8 cellular contexts compared by ENCODE assay signal in the genomic region with DNA sequence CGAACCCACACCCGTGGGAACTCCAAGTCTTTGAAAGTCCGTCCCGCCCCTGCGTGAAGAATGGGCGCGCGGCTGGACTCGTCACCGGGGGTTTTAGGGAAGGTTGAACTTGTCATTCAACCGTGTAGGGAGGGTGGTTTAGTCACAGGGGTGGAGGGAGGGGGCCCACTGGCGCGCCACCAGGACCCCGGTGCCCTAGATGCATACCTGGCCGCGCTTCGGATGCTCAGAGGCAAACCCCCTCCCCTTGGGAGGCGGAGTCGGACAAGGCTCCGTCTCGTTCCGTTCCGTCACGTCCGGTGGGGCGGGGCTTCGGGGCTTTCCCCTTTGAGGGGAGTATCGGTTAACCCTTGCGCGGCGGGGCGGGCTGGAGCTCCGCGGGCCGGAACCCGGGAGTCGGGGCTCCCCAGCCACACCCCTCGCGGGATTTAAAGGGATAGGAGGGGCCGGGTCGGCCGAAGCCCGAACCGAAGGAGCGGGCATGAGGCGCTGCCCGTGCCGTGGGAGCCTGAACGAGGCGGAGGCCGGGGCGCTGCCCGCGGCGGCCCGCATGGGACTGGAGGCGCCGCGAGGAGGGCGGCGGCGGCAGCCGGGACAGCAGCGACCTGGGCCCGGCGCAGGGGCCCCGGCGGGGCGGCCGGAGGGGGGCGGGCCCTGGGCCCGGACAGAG. TPM values are rescaled to one million over a fixed set of nuclear protein-coding genes. Genes with fewer than 3 reads are reported as not detected.
A peak's percentile ranks its signal among the peaks of the same experiment; 100 is the strongest.
DNase-seq lines count a peak whose midpoint lies in the region; ATAC-seq, FAIRE-seq and TF ChIP-seq lines count a peak whose summit lies in the region.

A gene (minus strand): TSS at position 232 of the 670 bp plus-strand sequence. CDS start 2,254 bp downstream, outside the sequence.
A gene (plus strand): TSS at position 458 of the 670 bp plus-strand sequence. CDS start 24 bp downstream, at position 482.

- H3K4me3 ChIP-seq in kidney (ENCODE audit: low read length in 2 of 2) = peak within 1 kb of the TSS; percentile 83 to 99

- peak within 1 kb of the TSS; percentile 96 to 98 for H3K27ac ChIP-seq in kidney (ENCODE audit: low read depth in 2 of 2, low read length in 2 of 2)

- peak; percentile 98 for DNase-seq in Ammon's horn (ENCODE audit: low spot score)
- peak; percentile 95 for DNase-seq in NCI-H460 (ENCODE audit: extremely low read depth, low read depth)
- peak; percentile 100 for DNase-seq in activated CD4-positive, alpha-beta T cell treated with anti-CD3 and anti-CD28 coated beads for 1 hour
- peak; percentile 100 for DNase-seq in cerebellum (ENCODE audit: low spot score)
- DNase-seq in kidney = peak; percentile 100
- DNase-seq in stimulated activated CD4-positive, alpha-beta T cell treated with anti-CD3 and anti-CD28 coated beads, Interleukin-15, amount 100 ng/mL, for 1 hour (ENCODE audit: low read depth in 1 of 2, low spot score in 1 of 2) = peak; percentile 99 to 100

- TF ChIP-seq CTCF in kidney (IDR thresholded peaks at IDR 0.05; ENCODE audit: borderline replicate concordance, extremely low read depth, insufficient read depth) = peak; percentile 9

- H3K4me1 ChIP-seq in kidney (ENCODE audit: control insufficient read depth in 1 of 2, insufficient read depth in 1 of 2, low read depth in 1 of 2, low read length in 2 of 2) = peaks cover 13 to 36% of the 10 kb centered on the region in 2 donors

- H3K9me3 ChIP-seq in kidney (ENCODE audit: control insufficient read depth in 1 of 2, low read length in 2 of 2) = no peaks in the 10 kb centered on the region

- peak; percentile 69 for ATAC-seq in HG03432 (IDR thresholded peaks at IDR 0.05; ENCODE audit: unreplicated experiment)

- intact Hi-C loops in kidney (cut with DNase I) = no loop called here

- peaks cover 0 to 3% of the 10 kb centered on the region in 2 donors for H3K36me3 ChIP-seq in kidney (ENCODE audit: control insufficient read depth in 1 of 2, insufficient read depth in 2 of 2, low read length in 2 of 2)

- no peak for FAIRE-seq in kidney (lab: Jason Lieb, UNC)

- TF ChIP-seq POLR2A in GM19099 (IDR thresholded peaks at IDR 0.05; ENCODE audit: extremely low read depth, insufficient read length, low read depth) = peak; percentile 65

- H3K9ac ChIP-seq in kidney (ENCODE audit: low read length in 2 of 2) = peak within 1 kb of the TSS; percentile 84 to 99

RNA-seq across cellular contexts. Expression of the first gene that starts in this region (rescaled TPM):
- total RNA-seq in NCI-H460 (2014; rRNA removed; shearing (Covaris generic)) = 22.9 and 30.7 TPM in 2 replicates
- 95.6 and 99.5 TPM in 2 replicates for polyA plus RNA-seq in NCI-H460 (2014; cell fraction: nucleus; rRNA removed)
- 31.7 TPM for total RNA-seq in cerebellum
- 55.3 TPM for total RNA-seq in kidney
- polyA plus RNA-seq in kidney (ENCODE audit: insufficient read depth, low read depth, low replicate concordance) = 45.8 TPM

RNA-seq across cellular contexts. Expression of the second gene that starts in this region (rescaled TPM):
- 5.2 and 6.2 TPM in 2 replicates for total RNA-seq in NCI-H460 (2014; rRNA removed; shearing (Covaris generic))
- 6.7 and 8.1 TPM in 2 replicates for polyA plus RNA-seq in NCI-H460 (2014; cell fraction: nucleus; rRNA removed)
- total RNA-seq in cerebellum = 6.7 TPM
- total RNA-seq in kidney = 27.9 TPM
- 14.3 TPM for polyA plus RNA-seq in kidney (ENCODE audit: insufficient read depth, low read depth, low replicate concordance)

Comparison
In these comparisons a context has a peak if more than half of its experiments do, and no peak if none do; other contexts are left out.
1. Peak in every context shown above with its lines: DNase-seq, ATAC-seq, H3K4me3 ChIP-seq and H3K27ac ChIP-seq.